ENCODE assay signal across 14 cellular contexts in genomic region chr5:34897646-34898045, GRCh38. TPM values are rescaled to one million over a fixed set of nuclear protein-coding genes. Genes with fewer than 3 reads are reported as not detected.
A peak's percentile ranks its signal among the peaks of the same experiment; 100 is the strongest.
DNase-seq lines count a peak whose midpoint lies in the region; ATAC-seq, FAIRE-seq and TF ChIP-seq lines count a peak whose summit lies in the region.
"Had no signal": no experiment of that assay in that cellular context is flagged by ENCODE, and none has a peak within 500 bp of the region (broad histone marks: within the 10 kb centered on the region; RNA-seq: fewer than 3 reads in every experiment).

No MANE protein-coding gene starts in this region.

- H3K9me1 ChIP-seq in K562 (ENCODE audit: control insufficient read depth, insufficient read depth, low read length): no peaks in the 10 kb centered on the region

- H3K4me1 ChIP-seq in GM23248 (ENCODE audit: insufficient read depth) (peaks cover 7% of the 10 kb centered on the region), RWPE2 (ENCODE audit: insufficient read depth, poor library complexity, severe bottlenecking) (peaks cover 6% of the 10 kb centered on the region), K562 (replicated peaks in 1 of 2; ENCODE audit: control insufficient read depth in 2 of 2, insufficient read depth in 2 of 2, low read length in 2 of 2) (peaks cover 6 to 16% of the 10 kb centered on the region in 2 experiments)

- CTCF ChIA-PET in K562 (lab: Yijun Ruan, JAX; ENCODE audit: low intra/inter-chr PET ratio): interaction anchor here (0.5 to 2.5 kb wide), 6 partner anchors 359 to 930 kb away, joined by 3 to 38 read pairs (median 10); no protein-coding TSS in a partner anchor
- CTCF ChIA-PET in activated naive CD4-positive, alpha-beta T cell treated with anti-CD3 and anti-CD28 coated beads for 36 hours (lab: Charles Lee): interaction anchor here (0.6 to 5.0 kb wide), 22 partner anchors 8 to 422 kb away, joined by 3 to 37 read pairs (median 4); partner anchors contain the start of gene DNAJC21

- no peak for TF ChIP-seq RAD21 in K562 (CRISPR knock-in tag; conservative IDR thresholded peaks at IDR 0.05 in 1 of 2, IDR thresholded peaks at IDR 0.05 in 1 of 2)

- POLR2A ChIA-PET in K562 (lab: Yijun Ruan, JAX): interaction anchor here (0.7 to 1.8 kb wide), 4 partner anchors 8 to 370 kb away, joined by 3 to 4 read pairs (median 3); no protein-coding TSS in a partner anchor

- TF ChIP-seq POLR2A in K562 (conservative IDR thresholded peaks at IDR 0.05): no peak

- H3K27me3 Mint-ChIP-seq in activated naive CD4-positive, alpha-beta T cell treated with anti-CD3 and anti-CD28 coated beads for 36 hours (ENCODE audit: low read depth): no peaks in the 10 kb centered on the region
- H3K27me3 Mint-ChIP-seq: B cell; CD4-positive, alpha-beta T cell had no signal

- H4K20me1 ChIP-seq in GM23248 (ENCODE audit: insufficient read depth): no peaks in the 10 kb centered on the region
- H4K20me1 ChIP-seq in K562 (replicated peaks; ENCODE audit: control insufficient read depth, insufficient read depth, low read length): no peaks in the 10 kb centered on the region

- H3K9me2 ChIP-seq in GM23248 (ENCODE audit: insufficient read depth): no peaks in the 10 kb centered on the region

- H3K79me2 ChIP-seq in GM23248 (ENCODE audit: insufficient read depth) (no peaks in the 10 kb centered on the region), K562 (ENCODE audit: control insufficient read depth, insufficient read depth, low read length) (no peaks in the 10 kb centered on the region)

- no TSS peak for BruUV-seq in K562 (replicated peaks; lab: Mats Ljungman, UMichigan)

- no peak overlapping the region for H3K27ac ChIP-seq in GM23248
- no peak overlapping the region for H3K27ac ChIP-seq in RWPE2 (ENCODE audit: poor library complexity, severe bottlenecking)
- H3K27ac ChIP-seq in K562 (ENCODE audit: extremely low read depth, low read depth, low read length): no peak overlapping the region

- no peak for TF ChIP-seq CTCF in RWPE2 (IDR thresholded peaks at IDR 0.05; ENCODE audit: poor library complexity, severe bottlenecking)
- no peak for TF ChIP-seq CTCF in K562 (IDR thresholded peaks at IDR 0.05 in 2 of 3, conservative IDR thresholded peaks at IDR 0.05 in 1 of 3; ENCODE audit: insufficient read depth in 2 of 3, low read depth in 1 of 3, low read length in 3 of 3)
- TF ChIP-seq CTCF in GM13977 (IDR thresholded peaks at IDR 0.05; ENCODE audit: extremely low read depth, insufficient read depth, missing control alignments): no peak

- no peaks in the 10 kb centered on the region for H3K36me3 ChIP-seq in GM23248 (ENCODE audit: low read depth)
- H3K36me3 ChIP-seq in RWPE2 (ENCODE audit: low read depth): peaks cover 9% of the 10 kb centered on the region; the same call in 1 of the 2 replicates
- H3K36me3 ChIP-seq in K562 (ENCODE audit: control insufficient read depth, insufficient read depth, low read length): peaks cover 3% of the 10 kb centered on the region; the same call in 2 of the 3 replicates

- no peak for FAIRE-seq in K562 (lab: Jason Lieb, UNC)

- TF ChIP-seq EP300 in K562 (IDR thresholded peaks at IDR 0.05; ENCODE audit: low read length): no peak

- H3K9me3 Mint-ChIP-seq in activated naive CD4-positive, alpha-beta T cell treated with anti-CD3 and anti-CD28 coated beads for 36 hours: no peaks in the 10 kb centered on the region
- H3K9me3 Mint-ChIP-seq: CD4-positive, alpha-beta T cell; H9 had no signal

- H2AFZ ChIP-seq in GM23248 (no peak overlapping the region), K562 (ENCODE audit: low read depth, low read length) (no peak overlapping the region)

- no peak overlapping the region for H3K4me2 ChIP-seq in GM23248 (ENCODE audit: unreplicated experiment)
- no peak overlapping the region for H3K4me2 ChIP-seq in K562 (ENCODE audit: insufficient read depth, low read length)

- H3K4me3 ChIP-seq in GM23248 (no peak overlapping the region), RWPE2 (ENCODE audit: severe bottlenecking) (no peak overlapping the region), K562 (no peak overlapping the region)
- H3K4me3 ChIP-seq: GM12878 had no signal

- no peak overlapping the region for H3K4me3 Mint-ChIP-seq in activated naive CD4-positive, alpha-beta T cell treated with anti-CD3 and anti-CD28 coated beads for 36 hours
- H3K4me3 Mint-ChIP-seq: B cell; CD4-positive, alpha-beta T cell; H9 had no signal

- in situ Hi-C loops in GM23248 (cut with MboI): loop anchor here (25.0 kb wide), 1 partner anchor 885 kb away; the partner anchor contains the start of gene AMACR
- in situ Hi-C loops in K562 (cut with MboI): loop anchor here (10.0 kb wide), 1 partner anchor 413 kb away; no protein-coding TSS in a partner anchor
- in situ Hi-C loops in GM13977 (cut with MboI; ENCODE audit: low pct_unique_long_range_greater_than_20kb, low sequenced_read_pairs, unreplicated experiment): no loop called here

- ATAC-seq in RWPE2 (ENCODE audit: low read depth) (peak; percentile 38), K562 (no peak), HG02840 (IDR thresholded peaks at IDR 0.05; ENCODE audit: low FRiP score, unreplicated experiment) (no peak)

- intact Hi-C loops in K562 (cut with micrococcal nuclease): loop anchor here (1.0 to 5.0 kb wide), 9 partner anchors 65 to 423 kb away; no protein-coding TSS in a partner anchor
- intact Hi-C loops in activated naive CD4-positive, alpha-beta T cell treated with anti-CD3 and anti-CD28 coated beads for 36 hours (cut with micrococcal nuclease): loop anchor here (1.0 to 10.0 kb wide), 7 partner anchors 58 to 423 kb away; partner anchors contain the start of genes RAI14 and TTC23L

- H3K27me3 ChIP-seq in GM23248 (replicated peaks; ENCODE audit: insufficient read depth): no peaks in the 10 kb centered on the region
- no peaks in the 10 kb centered on the region for H3K27me3 ChIP-seq in RWPE2 (ENCODE audit: insufficient read depth, poor library complexity, severe bottlenecking)
- H3K27me3 ChIP-seq in K562 (ENCODE audit: control insufficient read depth in 2 of 2, insufficient read depth in 2 of 2, low read length in 2 of 2): no peaks in the 10 kb centered on the region

- H3K36me3 Mint-ChIP-seq in activated naive CD4-positive, alpha-beta T cell treated with anti-CD3 and anti-CD28 coated beads for 36 hours (ENCODE audit: low read depth): peaks cover 3% of the 10 kb centered on the region

- H3K9ac ChIP-seq in GM23248: no peak overlapping the region
- no peak overlapping the region for H3K9ac ChIP-seq in K562 (ENCODE audit: insufficient read depth in 1 of 2, low read depth in 2 of 2, low read length in 2 of 2)

- H3F3A ChIP-seq in GM23248 (ENCODE audit: insufficient read depth): peaks cover 14% of the 10 kb centered on the region; the same call in 1 of the 2 replicates

- no peaks in the 10 kb centered on the region for H3K4me1 Mint-ChIP-seq in activated naive CD4-positive, alpha-beta T cell treated with anti-CD3 and anti-CD28 coated beads for 36 hours (ENCODE audit: low read depth)
- H3K4me1 Mint-ChIP-seq: B cell had no signal

- DNase-seq in GM23248 (peak; percentile 17), RWPE2 (ENCODE audit: low spot score) (no peak), K562 (ENCODE audit: extremely low read depth in 1 of 4, low spot score in 3 of 4) (no peak), GM13977 (ENCODE audit: low spot score) (no peak), NCI-H1436 (lab: John Stamatoyannopoulos, UW) (no peak)
- DNase-seq in activated naive CD4-positive, alpha-beta T cell treated with anti-CD3 and anti-CD28 coated beads for 36 hours: no peak
- DNase-seq: GOT3 had no signal

- H3K27ac Mint-ChIP-seq in activated naive CD4-positive, alpha-beta T cell treated with anti-CD3 and anti-CD28 coated beads for 36 hours: no peak overlapping the region
- H3K27ac Mint-ChIP-seq: B cell; CD4-positive, alpha-beta T cell; H9 had no signal

- H3K9me3 ChIP-seq in GM23248 (ENCODE audit: low read depth): no peaks in the 10 kb centered on the region
- no peaks in the 10 kb centered on the region for H3K9me3 ChIP-seq in RWPE2 (ENCODE audit: severe bottlenecking)
- H3K9me3 ChIP-seq in K562 (replicated peaks; ENCODE audit: control insufficient read depth, insufficient read depth, low read depth, low read length): no peaks in the 10 kb centered on the region

RNA-seq across cellular contexts. Expression of gene RAD1, which starts 17.7 kb away (rescaled TPM):
- total RNA-seq in GM23248 (2014; rRNA removed; shearing (Covaris generic)): 26.3 and 42.9 TPM in 2 replicates
- polyA plus RNA-seq in GM23248 (2016; fragmentation: Nextera tagmentation; extraction: Ambion mirVana) (53.6 and 56.4 TPM in 2 replicates), K562 (2011; rRNA removed) (52.1 and 78.1 TPM in 2 replicates), K562 (2014; fragmentation: Illumina TruSeq; extraction: Trizol) (44.5 and 54.9 TPM in 2 replicates), K562 (2014; fragmentation: Nextera tagmentation; extraction: Ambion mirVana) (100 to 1,000 TPM; 120 to 148 TPM), K562 (2014; rRNA removed) (54.4 and 69.3 TPM in 2 replicates)
- total RNA-seq in K562 (2011; cell fraction: chromatin; rRNA removed; ENCODE audit: low replicate concordance): 75.3 and 78.4 TPM in 2 replicates
- total RNA-seq in K562 (2011; cell fraction: nucleolus; rRNA removed): 50.4 and 59.2 TPM in 2 replicates
- 51.7 and 52.6 TPM in 2 replicates for total RNA-seq in K562 (2011; cell fraction: nucleoplasm; rRNA removed)
- total RNA-seq in K562 (2014; rRNA removed) (52.9 and 62.7 TPM in 2 replicates), K562 (2014; rRNA removed; fragmentation: Illumina TruSeq; extraction: Trizol) (59.4 and 60.9 TPM in 2 replicates), K562 (2015; rRNA removed; fragmentation: Illumina TruSeq; extraction: Trizol) (52.4 and 60.8 TPM in 2 replicates), K562 (2021) (54.1 and 54.9 TPM in 2 replicates)
- 22.0 and 25.7 TPM in 2 replicates for polyA plus RNA-seq in K562 (2011; cell fraction: cytosol; rRNA removed)
- polyA plus RNA-seq in K562 (2011; cell fraction: nucleus; rRNA removed): 28.3 and 30.4 TPM in 2 replicates
- polyA plus RNA-seq in K562 (2012): 33.4 and 56.4 TPM in 2 replicates
- polyA minus RNA-seq in K562 (2011; rRNA and poly(A)+ RNA removed): 59.4 and 68.8 TPM in 2 replicates
- 30.7 and 38.0 TPM in 2 replicates for polyA minus RNA-seq in K562 (2011; cell fraction: cytosol; rRNA and poly(A)+ RNA removed)
- 52.6 and 58.6 TPM in 2 replicates for polyA minus RNA-seq in K562 (2011; cell fraction: nucleus; rRNA and poly(A)+ RNA removed)
- total RNA-seq in activated naive CD4-positive, alpha-beta T cell treated with anti-CD3 and anti-CD28 coated beads for 36 hours: 10 to 100 TPM; 38.8 to 40.7 TPM

RNA-seq across cellular contexts. Expression of gene BRIX1, which starts 17.9 kb away (rescaled TPM):
- total RNA-seq in GM23248 (2014; rRNA removed; shearing (Covaris generic)): 22.5 and 39.7 TPM in 2 replicates
- polyA plus RNA-seq in GM23248 (2016; fragmentation: Nextera tagmentation; extraction: Ambion mirVana) (45.8 and 49.6 TPM in 2 replicates), K562 (2011; rRNA removed) (112 and 161 TPM in 2 replicates), K562 (2014; fragmentation: Illumina TruSeq; extraction: Trizol) (142 and 193 TPM in 2 replicates), K562 (2014; fragmentation: Nextera tagmentation; extraction: Ambion mirVana) (100 to 1,000 TPM; 125 to 157 TPM), K562 (2014; rRNA removed) (161 and 170 TPM in 2 replicates)
- total RNA-seq in K562 (2011; cell fraction: chromatin; rRNA removed; ENCODE audit: low replicate concordance): 40.7 and 142 TPM in 2 replicates
- 26.7 and 34.7 TPM in 2 replicates for total RNA-seq in K562 (2011; cell fraction: nucleolus; rRNA removed)
- 60.4 and 72.4 TPM in 2 replicates for total RNA-seq in K562 (2011; cell fraction: nucleoplasm; rRNA removed)
- total RNA-seq in K562 (2014; rRNA removed) (118 and 119 TPM in 2 replicates), K562 (2014; rRNA removed; fragmentation: Illumina TruSeq; extraction: Trizol) (159 and 166 TPM in 2 replicates), K562 (2015; rRNA removed; fragmentation: Illumina TruSeq; extraction: Trizol) (156 and 169 TPM in 2 replicates), K562 (2021) (115 and 119 TPM in 2 replicates)
- 17.1 and 48.8 TPM in 2 replicates for polyA plus RNA-seq in K562 (2011; cell fraction: cytosol; rRNA removed)
- 26.1 and 46.6 TPM in 2 replicates for polyA plus RNA-seq in K562 (2011; cell fraction: nucleus; rRNA removed)
- 59.1 and 82.5 TPM in 2 replicates for polyA plus RNA-seq in K562 (2012)
- 104 and 106 TPM in 2 replicates for polyA minus RNA-seq in K562 (2011; rRNA and poly(A)+ RNA removed)
- 40.9 and 62.6 TPM in 2 replicates for polyA minus RNA-seq in K562 (2011; cell fraction: cytosol; rRNA and poly(A)+ RNA removed)
- 34.1 and 61.0 TPM in 2 replicates for polyA minus RNA-seq in K562 (2011; cell fraction: nucleus; rRNA and poly(A)+ RNA removed)
- 10 to 100 TPM; 66.5 to 69.0 TPM for total RNA-seq in activated naive CD4-positive, alpha-beta T cell treated with anti-CD3 and anti-CD28 coated beads for 36 hours

RNA-seq across cellular contexts. Expression of gene DNAJC21, which starts 31.7 kb away (rescaled TPM):
- total RNA-seq in GM23248 (2014; rRNA removed; shearing (Covaris generic)): 26.2 and 30.4 TPM in 2 replicates
- polyA plus RNA-seq in GM23248 (2016; fragmentation: Nextera tagmentation; extraction: Ambion mirVana): 15.3 and 15.5 TPM in 2 replicates
- 39.8 and 116 TPM in 2 replicates for total RNA-seq in K562 (2011; cell fraction: chromatin; rRNA removed; ENCODE audit: low replicate concordance)
- 17.7 and 25.3 TPM in 2 replicates for total RNA-seq in K562 (2011; cell fraction: nucleolus; rRNA removed)
- 46.5 and 68.7 TPM in 2 replicates for total RNA-seq in K562 (2011; cell fraction: nucleoplasm; rRNA removed)
- 77.5 and 83.3 TPM in 2 replicates for total RNA-seq in K562 (2014; rRNA removed)
- 104 and 118 TPM in 2 replicates for total RNA-seq in K562 (2014; rRNA removed; fragmentation: Illumina TruSeq; extraction: Trizol)
- 98.0 and 102 TPM in 2 replicates for total RNA-seq in K562 (2015; rRNA removed; fragmentation: Illumina TruSeq; extraction: Trizol)
- 66.3 and 70.7 TPM in 2 replicates for total RNA-seq in K562 (2021)
- polyA plus RNA-seq in K562 (2011; rRNA removed): 32.2 and 58.5 TPM in 2 replicates
- polyA plus RNA-seq in K562 (2011; cell fraction: cytosol; rRNA removed): 7.0 and 12.1 TPM in 2 replicates
- 19.7 and 23.1 TPM in 2 replicates for polyA plus RNA-seq in K562 (2011; cell fraction: nucleus; rRNA removed)
- polyA plus RNA-seq in K562 (2012): 51.5 and 71.1 TPM in 2 replicates
- polyA plus RNA-seq in K562 (2014; fragmentation: Illumina TruSeq; extraction: Trizol): 86.5 and 105 TPM in 2 replicates
- 10 to 100 TPM; 26.6 to 29.7 TPM for polyA plus RNA-seq in K562 (2014; fragmentation: Nextera tagmentation; extraction: Ambion mirVana)
- polyA plus RNA-seq in K562 (2014; rRNA removed): 54.9 and 63.9 TPM in 2 replicates
- polyA minus RNA-seq in K562 (2011; rRNA and poly(A)+ RNA removed): 80.9 and 97.2 TPM in 2 replicates
- 25.2 and 31.1 TPM in 2 replicates for polyA minus RNA-seq in K562 (2011; cell fraction: cytosol; rRNA and poly(A)+ RNA removed)
- polyA minus RNA-seq in K562 (2011; cell fraction: nucleus; rRNA and poly(A)+ RNA removed): 20.7 and 45.9 TPM in 2 replicates
- 10 to 100 TPM; 59.1 to 62.1 TPM for total RNA-seq in activated naive CD4-positive, alpha-beta T cell treated with anti-CD3 and anti-CD28 coated beads for 36 hours

RNA-seq across cellular contexts. Expression of gene TTC23L, which starts 58.7 kb away (rescaled TPM):
- total RNA-seq in GM23248 (2014; rRNA removed; shearing (Covaris generic)): under 0.01 TPM in 1 of 2 replicates, not detected in the other
- polyA plus RNA-seq in GM23248 (2016; fragmentation: Nextera tagmentation; extraction: Ambion mirVana): not detected in 2 replicates
- total RNA-seq in K562 (2011; cell fraction: chromatin; rRNA removed; ENCODE audit: low replicate concordance): 0.32 and 0.53 TPM in 2 replicates
- total RNA-seq in K562 (2011; cell fraction: nucleolus; rRNA removed): 0.13 TPM in 1 of 2 replicates, not detected in the other
- 0.15 and 0.23 TPM in 2 replicates for total RNA-seq in K562 (2011; cell fraction: nucleoplasm; rRNA removed)
- not detected in 2 replicates for total RNA-seq in K562 (2014; rRNA removed)
- total RNA-seq in K562 (2014; rRNA removed; fragmentation: Illumina TruSeq; extraction: Trizol): 0.07 TPM in 1 of 2 replicates, not detected in the other
- 0.04 and 0.15 TPM in 2 replicates for total RNA-seq in K562 (2015; rRNA removed; fragmentation: Illumina TruSeq; extraction: Trizol)
- total RNA-seq in K562 (2021): 0.11 and 0.27 TPM in 2 replicates
- 0.14 and 0.39 TPM in 2 replicates for polyA plus RNA-seq in K562 (2011; rRNA removed)
- polyA plus RNA-seq in K562 (2011; cell fraction: cytosol; rRNA removed): 0.03 TPM in 2 replicates
- 0.36 and 0.60 TPM in 2 replicates for polyA plus RNA-seq in K562 (2011; cell fraction: nucleus; rRNA removed)
- 0.18 and 0.32 TPM in 2 replicates for polyA plus RNA-seq in K562 (2012)
- 0.15 and 0.18 TPM in 2 replicates for polyA plus RNA-seq in K562 (2014; fragmentation: Illumina TruSeq; extraction: Trizol)
- under 1 TPM in 1 of 2 experiments, not detected in 1; 0.32 TPM for polyA plus RNA-seq in K562 (2014; fragmentation: Nextera tagmentation; extraction: Ambion mirVana)
- polyA plus RNA-seq in K562 (2014; rRNA removed): 0.03 and 0.19 TPM in 2 replicates
- polyA minus RNA-seq in K562 (2011; rRNA and poly(A)+ RNA removed): 0.21 TPM in 1 of 2 replicates, not detected in the other
- not detected in 2 replicates for polyA minus RNA-seq in K562 (2011; cell fraction: cytosol; rRNA and poly(A)+ RNA removed)
- 0.13 TPM in 1 of 2 replicates, not detected in the other for polyA minus RNA-seq in K562 (2011; cell fraction: nucleus; rRNA and poly(A)+ RNA removed)
- total RNA-seq in activated naive CD4-positive, alpha-beta T cell treated with anti-CD3 and anti-CD28 coated beads for 36 hours: under 1 TPM; 0.42 to 0.43 TPM
- total RNA-seq: G401, HT1080 had no signal
- polyA plus RNA-seq: GM12878 had no signal
